10 cellular contexts compared by ENCODE assay signal in genomic region chr12:31119531-31120211, GRCh38. TPM values are rescaled to one million over a fixed set of nuclear protein-coding genes. Genes with fewer than 3 reads are reported as not detected.
DNase-seq lines count a peak whose midpoint lies in the region; ATAC-seq and TF ChIP-seq lines count a peak whose summit lies in the region.
"Had no signal": no experiment of that assay in that cellular context is flagged by ENCODE, and none has a peak within 500 bp of the region (broad histone marks: within the 10 kb centered on the region; RNA-seq: fewer than 3 reads in every experiment).

No MANE protein-coding gene starts in this region.

- no peak for TF ChIP-seq CTCF in CD8-positive, alpha-beta T cell (IDR thresholded peaks at IDR 0.05)
- no peak for TF ChIP-seq CTCF in neural progenitor cell (IDR thresholded peaks at IDR 0.05)

- no peak overlapping the region for H3K27ac Mint-ChIP-seq in CD8-positive, alpha-beta T cell
- no peak overlapping the region for H3K27ac Mint-ChIP-seq in neural progenitor cell

- no peaks in the 10 kb centered on the region for H3K9me3 Mint-ChIP-seq in CD8-positive, alpha-beta T cell
- no peaks in the 10 kb centered on the region for H3K9me3 Mint-ChIP-seq in neural progenitor cell

- no peak overlapping the region for H3K9ac ChIP-seq in neural progenitor cell

- H3K27ac ChIP-seq in CD8-positive, alpha-beta T cell (ENCODE audit: low read depth, low read length) = no peak overlapping the region
- H3K27ac ChIP-seq in effector memory CD4-positive, alpha-beta T cell (ENCODE audit: insufficient read depth, low read length, poor library complexity, severe bottlenecking) = no peak overlapping the region
- H3K27ac ChIP-seq in neural progenitor cell = no peak overlapping the region

- no peaks in the 10 kb centered on the region for H3K79me2 ChIP-seq in neural progenitor cell (ENCODE audit: low read depth)

- no peaks in the 10 kb centered on the region for H3K27me3 ChIP-seq in CD8-positive, alpha-beta T cell (ENCODE audit: insufficient read depth, low read length)
- peaks cover 25% of the 10 kb centered on the region for H3K27me3 ChIP-seq in effector memory CD4-positive, alpha-beta T cell (replicated peaks; ENCODE audit: control insufficient read depth, insufficient read depth, low read length, poor library complexity, severe bottlenecking)
- H3K27me3 ChIP-seq in neural progenitor cell = peaks cover 42% of the 10 kb centered on the region

- no peaks in the 10 kb centered on the region for H3K36me3 ChIP-seq in CD8-positive, alpha-beta T cell (ENCODE audit: insufficient read depth, low read length)
- H3K36me3 ChIP-seq in effector memory CD4-positive, alpha-beta T cell (ENCODE audit: control insufficient read depth, insufficient read depth, low read length) = no peaks in the 10 kb centered on the region
- no peaks in the 10 kb centered on the region for H3K36me3 ChIP-seq in neural progenitor cell

- no peak overlapping the region for H2AFZ ChIP-seq in neural progenitor cell (replicated peaks)

- H3K36me3 Mint-ChIP-seq in CD8-positive, alpha-beta T cell = no peaks in the 10 kb centered on the region
- no peaks in the 10 kb centered on the region for H3K36me3 Mint-ChIP-seq in neural progenitor cell
- H3K36me3 Mint-ChIP-seq: IgD-negative memory B cell had no signal

- peaks cover 4% of the 10 kb centered on the region for H3K4me1 Mint-ChIP-seq in CD8-positive, alpha-beta T cell (ENCODE audit: low read depth)
- peaks cover 3% of the 10 kb centered on the region for H3K4me1 Mint-ChIP-seq in neural progenitor cell

- ATAC-seq in CD8-positive, alpha-beta T cell = no peak

- no peak overlapping the region for H3K4me3 Mint-ChIP-seq in CD8-positive, alpha-beta T cell
- peak overlapping the region; percentile 57 for H3K4me3 Mint-ChIP-seq in neural progenitor cell

- POLR2A ChIA-PET in CD8-positive, alpha-beta T cell (lab: Charles Lee) = no interaction called here

- H3F3A ChIP-seq in neural progenitor cell (ENCODE audit: low read depth) = peaks cover 9% of the 10 kb centered on the region

- peak in 1 of 7 experiments; percentile 15 for DNase-seq in CD8-positive, alpha-beta T cell
- peak; percentile 91 for DNase-seq in NCI-H69 (lab: John Stamatoyannopoulos, UW)
- DNase-seq in effector memory CD4-positive, alpha-beta T cell = no peak
- peak; percentile 8 for DNase-seq in neural progenitor cell (ENCODE audit: low spot score)
- DNase-seq in OCI-M2 (lab: John Stamatoyannopoulos, UW; ENCODE audit: unreplicated experiment) = no peak
- DNase-seq in activated effector memory CD4-positive, alpha-beta T cell treated with Interleukin-2 at 50 U/mL for 16 hours = no peak
- DNase-seq in stimulated activated CD4-positive, alpha-beta T cell treated with anti-CD3 and anti-CD28 coated beads, Interleukin-4, amount 100 ng/mL, for 4 hours = no peak
- DNase-seq in hippocampal formation (lab: John Stamatoyannopoulos, UW) = no peak
- DNase-seq: central memory CD4-positive, alpha-beta T cell had no signal

- H3K27me3 Mint-ChIP-seq in CD8-positive, alpha-beta T cell (ENCODE audit: low read depth) = no peaks in the 10 kb centered on the region
- H3K27me3 Mint-ChIP-seq in neural progenitor cell (ENCODE audit: insufficient read depth, low read depth) = peaks cover 14% of the 10 kb centered on the region

- H3K4me2 ChIP-seq in neural progenitor cell = peak overlapping the region; percentile 93

- H4K20me1 ChIP-seq in neural progenitor cell (ENCODE audit: low read depth) = no peaks in the 10 kb centered on the region

- H3K4me1 ChIP-seq in CD8-positive, alpha-beta T cell (ENCODE audit: insufficient read depth, low read length) = peaks cover 16% of the 10 kb centered on the region
- H3K4me1 ChIP-seq in effector memory CD4-positive, alpha-beta T cell (ENCODE audit: control insufficient read depth, insufficient read depth, low read length, poor library complexity, severe bottlenecking) = peaks cover 24% of the 10 kb centered on the region
- H3K4me1 ChIP-seq in neural progenitor cell = no peaks in the 10 kb centered on the region

- CTCF ChIA-PET in CD8-positive, alpha-beta T cell (lab: Charles Lee) = no interaction called here

- H3K9me3 ChIP-seq in CD8-positive, alpha-beta T cell (ENCODE audit: low read length) = no peaks in the 10 kb centered on the region
- H3K9me3 ChIP-seq in effector memory CD4-positive, alpha-beta T cell (ENCODE audit: control insufficient read depth, low read length) = no peaks in the 10 kb centered on the region
- H3K9me3 ChIP-seq in neural progenitor cell (ENCODE audit: low read depth) = no peaks in the 10 kb centered on the region

- intact Hi-C loops in CD8-positive, alpha-beta T cell (cut with DNase I, micrococcal nuclease) = loop anchor here in 1 of 2 experiments (5.0 kb wide), 1 partner anchor 118 kb away; no protein-coding TSS in a partner anchor

- peak overlapping the region; percentile 52 for H3K4me3 ChIP-seq in CD8-positive, alpha-beta T cell (ENCODE audit: low read depth, low read length)
- H3K4me3 ChIP-seq in effector memory CD4-positive, alpha-beta T cell (ENCODE audit: insufficient read depth, low read depth, low read length, poor library complexity, severe bottlenecking) = peak overlapping the region; percentile 66
- peak overlapping the region; percentile 74 for H3K4me3 ChIP-seq in neural progenitor cell

RNA-seq across cellular contexts. Expression of gene DDX11, which starts 46.0 kb away (rescaled TPM):
- 10 to 100 TPM; 49.7 to 55.2 TPM for total RNA-seq in CD8-positive, alpha-beta T cell
- total RNA-seq in neural progenitor cell (ENCODE audit: low replicate concordance) = 80.1 and 98.0 TPM in 2 replicates

Comparison
In these comparisons a context has a peak if more than half of its experiments do, and no peak if none do; other contexts are left out.
1. DNase-seq: peak in NCI-H69 (single experiment) and neural progenitor cell (single experiment); none in effector memory CD4-positive, alpha-beta T cell (0 of 3), OCI-M2 (single experiment), activated effector memory CD4-positive, alpha-beta T cell treated with Interleukin-2 at 50 U/mL for 16 hours (single experiment), stimulated activated CD4-positive, alpha-beta T cell treated with anti-CD3 and anti-CD28 coated beads, Interleukin-4, amount 100 ng/mL, for 4 hours (0 of 2) and hippocampal formation (0 of 2).
2. Peak in every context shown above with its lines, with median percentiles within 50 percentile points of each other: H3K4me3 ChIP-seq.